In the genomic region with DNA sequence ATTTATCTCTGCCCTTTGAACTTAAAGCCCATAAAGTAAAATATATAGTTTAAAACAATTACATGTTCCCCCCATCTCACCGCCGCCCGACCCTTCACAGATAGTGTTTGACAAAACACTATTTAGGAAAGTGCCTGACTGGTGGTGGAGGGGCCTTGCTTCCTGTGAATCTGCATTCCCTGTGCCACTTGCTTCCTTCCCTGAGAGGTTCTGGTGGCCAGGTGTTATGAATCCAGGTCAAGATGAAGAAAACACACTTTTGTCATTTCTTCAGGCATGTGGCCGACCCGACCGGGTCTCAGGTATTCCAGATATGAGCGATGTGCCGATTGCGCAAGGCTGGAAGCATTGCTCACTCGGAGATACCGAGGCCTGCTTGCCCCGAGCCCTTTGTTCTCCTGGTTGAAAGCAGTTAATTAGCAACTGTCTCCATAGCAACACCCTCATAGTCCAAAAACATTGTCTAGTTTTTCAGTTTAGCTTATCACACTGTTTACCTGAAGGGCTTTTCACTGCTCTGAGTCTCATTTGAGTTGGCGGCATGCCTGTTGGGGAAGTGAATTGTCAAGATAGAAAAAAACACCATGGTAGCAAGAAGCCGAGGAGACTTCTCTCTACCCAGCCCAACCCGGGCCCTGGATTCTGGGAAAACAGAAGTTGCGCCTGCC, we compare ENCODE assay signal across 8 cellular contexts.
A peak's percentile ranks its signal among the peaks of the same experiment; 100 is the strongest.
DNase-seq lines count a peak whose midpoint lies in the region; ATAC-seq and TF ChIP-seq lines count a peak whose summit lies in the region.

No MANE protein-coding gene starts in this region.

- H3K27me3 ChIP-seq in PC-9 (ENCODE audit: insufficient read depth, low read depth) = no peaks in the 10 kb centered on the region

- peak overlapping the region; percentile 88 for H3K27ac ChIP-seq in PC-9

- intact Hi-C loops in PC-9 (cut with micrococcal nuclease; ENCODE audit: unreplicated experiment) = loop anchor here (1.0 to 10.0 kb wide), 4 partner anchors 48 to 120 kb away; no protein-coding TSS in a partner anchor

- peaks cover 50% of the 10 kb centered on the region for H3F3A ChIP-seq in PC-9 (ENCODE audit: insufficient read depth, low read depth)

- no peak overlapping the region for H3K4me3 Mint-ChIP-seq in activated naive CD8-positive, alpha-beta T cell treated with anti-CD3 and anti-CD28 coated beads, Interleukin-2, amount 50 U/mL, for 24 hours

- H3K4me1 ChIP-seq in PC-9 (replicated peaks; ENCODE audit: insufficient read depth) = peaks cover 86% of the 10 kb centered on the region

- H3K36me3 Mint-ChIP-seq in activated naive CD8-positive, alpha-beta T cell treated with anti-CD3 and anti-CD28 coated beads, Interleukin-2, amount 50 U/mL, for 24 hours (ENCODE audit: low read depth) = no peaks in the 10 kb centered on the region

- H3K4me2 ChIP-seq in PC-9 = peak overlapping the region; percentile 78

- no peak for ATAC-seq in GM21619 (IDR thresholded peaks at IDR 0.05; ENCODE audit: unreplicated experiment)
- ATAC-seq in activated naive CD8-positive, alpha-beta T cell treated with anti-CD3 and anti-CD28 coated beads, Interleukin-2, amount 50 U/mL, for 24 hours = no peak

- no peaks in the 10 kb centered on the region for H3K9me3 Mint-ChIP-seq in activated naive CD8-positive, alpha-beta T cell treated with anti-CD3 and anti-CD28 coated beads, Interleukin-2, amount 50 U/mL, for 24 hours

- no peak overlapping the region for H2AFZ ChIP-seq in PC-9

- H3K4me1 Mint-ChIP-seq in activated naive CD8-positive, alpha-beta T cell treated with anti-CD3 and anti-CD28 coated beads, Interleukin-2, amount 50 U/mL, for 24 hours = no peaks in the 10 kb centered on the region

- TF ChIP-seq CTCF in PC-9 (conservative IDR thresholded peaks at IDR 0.05) = no peak
- no peak for TF ChIP-seq CTCF in fibroblast of villous mesenchyme (IDR thresholded peaks at IDR 0.05; ENCODE audit: insufficient read depth, low read depth, low read length)

- H3K79me2 ChIP-seq in PC-9 (ENCODE audit: low read depth) = peaks cover 81% of the 10 kb centered on the region

- H3K4me3 ChIP-seq in PC-9 (peak overlapping the region; percentile 45; the same call in 1 of the 2 replicates), fibroblast of villous mesenchyme (ENCODE audit: low read depth, low read length) (no peak overlapping the region)

- H3K9me3 ChIP-seq in PC-9 (ENCODE audit: insufficient read depth, low read depth) = no peaks in the 10 kb centered on the region

- POLR2A ChIA-PET in PC-9 (lab: Charles Lee; ENCODE audit: unreplicated experiment) = interaction anchor here (0.7 kb wide), 1 partner anchor 204 kb away, joined by 8 read pairs; no protein-coding TSS in a partner anchor

- H3K36me3 ChIP-seq in PC-9 (ENCODE audit: low read depth) = no peaks in the 10 kb centered on the region

- H3K27ac Mint-ChIP-seq in activated naive CD8-positive, alpha-beta T cell treated with anti-CD3 and anti-CD28 coated beads, Interleukin-2, amount 50 U/mL, for 24 hours = no peak overlapping the region

- DNase-seq in HuH-7 (ENCODE audit: low spot score) (peak; percentile 78), PC-9 (peak; percentile 90 to 98), fibroblast of villous mesenchyme (ENCODE audit: low read depth) (peak; percentile 89), pulmonary artery endothelial cell (ENCODE audit: low read depth, low spot score) (peak; percentile 93), activated T-cell treated with anti-CD3 and anti-CD28 coated beads for 4 hours (no peak)
- DNase-seq in activated naive CD8-positive, alpha-beta T cell treated with anti-CD3 and anti-CD28 coated beads, Interleukin-2, amount 50 U/mL, for 24 hours = no peak
- no peak for DNase-seq in activated CD4-positive, CD25-positive, alpha-beta regulatory T cell (lab: John Stamatoyannopoulos, UW)

- CTCF ChIA-PET in PC-9 (lab: Charles Lee) = interaction anchor here (1.1 kb wide), 1 partner anchor 11 kb away, joined by 5 read pairs; no protein-coding TSS in a partner anchor

- no TSS peak for BruUV-seq in PC-9 (replicated peaks; lab: Mats Ljungman, UMichigan)

- no peaks in the 10 kb centered on the region for H4K20me1 ChIP-seq in PC-9 (ENCODE audit: insufficient read depth)

- peaks cover 42% of the 10 kb centered on the region for H3K27me3 Mint-ChIP-seq in activated naive CD8-positive, alpha-beta T cell treated with anti-CD3 and anti-CD28 coated beads, Interleukin-2, amount 50 U/mL, for 24 hours

- no peaks in the 10 kb centered on the region for H3K9me2 ChIP-seq in PC-9 (ENCODE audit: insufficient read depth)

Comparison
In these comparisons a context has a peak if more than half of its experiments do, and no peak if none do; other contexts are left out.
1. DNase-seq: peak in HuH-7 (single experiment), PC-9 (2 of 2), fibroblast of villous mesenchyme (single experiment) and pulmonary artery endothelial cell (single experiment); none in activated naive CD8-positive, alpha-beta T cell treated with anti-CD3 and anti-CD28 coated beads, Interleukin-2, amount 50 U/mL, for 24 hours (single experiment), activated CD4-positive, CD25-positive, alpha-beta regulatory T cell (0 of 4) and activated T-cell treated with anti-CD3 and anti-CD28 coated beads for 4 hours (single experiment).